ENCODE assay signal across 8 cellular contexts in the genomic region with DNA sequence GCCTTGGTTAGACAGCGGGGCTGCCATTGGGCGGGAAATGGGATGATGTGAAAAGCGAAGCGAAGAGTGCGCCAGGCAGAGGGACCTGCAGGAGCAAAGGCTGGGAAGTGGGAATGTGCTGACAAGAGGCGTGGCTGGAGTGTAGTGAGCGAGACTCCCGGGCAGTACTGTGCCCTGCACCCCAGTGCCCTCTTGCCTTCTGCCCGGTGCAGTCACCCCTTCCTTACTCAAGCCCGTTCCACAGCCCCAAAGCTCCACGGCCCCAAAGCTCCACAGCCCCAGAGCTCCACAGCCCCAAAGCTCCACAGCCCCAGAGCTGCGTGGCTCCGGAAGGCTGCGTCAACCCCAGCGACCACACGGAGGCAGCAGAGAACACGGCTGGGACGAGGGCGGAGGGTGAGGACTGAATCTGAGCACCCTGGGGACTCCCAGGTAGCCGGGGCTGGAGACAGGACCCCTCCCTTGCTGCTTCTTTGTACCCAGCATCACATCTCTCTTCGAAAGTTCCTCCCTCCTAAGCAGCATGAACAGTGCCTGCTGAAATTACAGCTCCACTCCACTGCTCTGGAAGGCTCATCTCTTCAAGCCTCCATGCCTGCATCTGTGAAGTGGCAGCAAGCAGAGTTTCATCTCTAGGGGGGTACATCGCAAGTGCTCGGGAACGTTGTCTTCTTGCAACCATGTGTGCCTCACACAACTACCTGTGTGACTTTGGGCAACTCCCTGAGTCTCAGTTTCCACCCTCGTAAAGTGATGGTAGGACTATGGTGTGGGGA.
A peak's percentile ranks its signal among the peaks of the same experiment; 100 is the strongest.
DNase-seq lines count a peak whose midpoint lies in the region; ATAC-seq and TF ChIP-seq lines count a peak whose summit lies in the region.

No MANE protein-coding gene starts in this region.

- peaks cover 0 to 24% of the 10 kb centered on the region in 2 donors for H3K4me1 Mint-ChIP-seq in natural killer cell

- H3K27ac Mint-ChIP-seq in natural killer cell, result no peak overlapping the region

- in situ Hi-C loops in Caki2 (cut with HindIII; ENCODE audit: low pct_unique_long_range_greater_than_20kb, low sequenced_read_pairs), result no loop called here

- peaks cover 10 to 24% of the 10 kb centered on the region in 2 donors for H3K27me3 Mint-ChIP-seq in natural killer cell (ENCODE audit: low read depth in 2 of 2)

- peak; percentile 94 for TF ChIP-seq CTCF in epithelial cell of esophagus (IDR thresholded peaks at IDR 0.05; ENCODE audit: insufficient read depth, low read depth, low read length, missing control alignments)
- peak; percentile 43 for TF ChIP-seq CTCF in natural killer cell (IDR thresholded peaks at IDR 0.05)

- H3K36me3 Mint-ChIP-seq in natural killer cell, result no peaks in the 10 kb centered on the region

- H3K4me3 Mint-ChIP-seq in natural killer cell, result no peak overlapping the region

- H3K9me3 Mint-ChIP-seq in natural killer cell, result no peaks in the 10 kb centered on the region

- DNase-seq in Caki2 (ENCODE audit: low read depth) (peak; percentile 33), NCI-H2029 treated with DMSO at 0.1 percent for 48 hours (lab: John Stamatoyannopoulos, UW) (peak; percentile 8), epithelial cell of esophagus (ENCODE audit: low read depth) (peak; percentile 61), natural killer cell (peak; percentile 48)
- peak; percentile 59 for DNase-seq in activated CD8-positive, alpha-beta memory T cell treated with anti-CD3 and anti-CD28 coated beads, Interleukin-2, amount 50 U/mL, for 4 hours
- peak; percentile 74 for DNase-seq in stimulated activated naive CD8-positive, alpha-beta T cell treated with anti-CD3 and anti-CD28 coated beads, Interleukin-15, Interleukin-2, amounts not matched to agents 100 U/mL and 50 U/mL, for 24 hours
- DNase-seq in NK-92 treated with Interleukin-12 subunit alpha and Interleukin-12 subunit beta, amount 100 ng/mL, for 24 hours (lab: John Stamatoyannopoulos, UW), result no peak

- H3K4me3 ChIP-seq in epithelial cell of esophagus (ENCODE audit: low read length), result no peak overlapping the region

- peak; percentile 78 for ATAC-seq in GM21360 (IDR thresholded peaks at IDR 0.05; ENCODE audit: unreplicated experiment)
- ATAC-seq in natural killer cell, result peak; percentile 75 to 90 (median 88)
- ATAC-seq in stimulated activated naive CD8-positive, alpha-beta T cell treated with anti-CD3 and anti-CD28 coated beads, Interleukin-15, Interleukin-2, amounts not matched to agents 100 U/mL and 50 U/mL, for 24 hours, result peak; percentile 58

- intact Hi-C loops in natural killer cell (cut with micrococcal nuclease), result loop anchor here (5.0 kb wide), 2 partner anchors 224 to 559 kb away; a partner anchor contains a TSS
